37 cellular contexts compared by ENCODE assay signal in genomic region chr4:1364217-1364616, GRCh38. TPM values are rescaled to one million over a fixed set of nuclear protein-coding genes. Genes with fewer than 3 reads are reported as not detected.
"Had no signal": no experiment of that assay in that cellular context is flagged by ENCODE, and none has a peak within 500 bp of the region (broad histone marks: within the 10 kb centered on the region; RNA-seq: fewer than 3 reads in every experiment).

No MANE protein-coding gene starts in this region.

- H3K4me3 ChIP-seq: adrenal gland, body of pancreas, breast epithelium had no signal

- ATAC-seq: activated CD8-positive, alpha-beta T cell treated with anti-CD3 and anti-CD28 coated beads for 36 hours; activated naive CD4-positive, alpha-beta T cell treated with anti-CD3 and anti-CD28 coated beads, Interleukin-2, amount 50 U/mL, for 72 hours; activated T-cell treated with anti-CD3 and anti-CD28 coated beads, Interleukin-2, amount 50 U/mL, for 4 hours; activated T-cell treated with anti-CD3 and anti-CD28 coated beads, Interleukin-2, amount 50 U/mL, for 72 hours; activated T-helper 17 cell treated with anti-CD3 and anti-CD28 coated beads, Interleukin-2, amount 50 U/mL, for 72 hours; body of pancreas had no signal

- H3K27me3 ChIP-seq: adrenal gland, body of pancreas, brain microvascular endothelial cell, breast epithelium had no signal

- DNase-seq: activated B cell treated with CpG ODN at 0.5 μM for 24 hours; activated CD4-positive, alpha-beta memory T cell treated with anti-CD3 and anti-CD28 coated beads for 36 hours; activated CD4-positive, alpha-beta T cell treated with anti-CD3 and anti-CD28 coated beads for 4 hours; activated CD4-positive, alpha-beta T cell treated with anti-CD3 and anti-CD28 coated beads, Interleukin-2, amount 10 ng/mL, durations not matched to agents 24 days and 14 days; activated CD4-positive, alpha-beta T cell treated with anti-CD3 and anti-CD28 coated beads, Interleukin-2, amount 50 U/mL, for 1 hour; activated CD4-positive, alpha-beta T cell treated with anti-CD3 and anti-CD28 coated beads, Interleukin-2, amount 50 U/mL, for 4 hours; activated CD4-positive, CD25-positive, alpha-beta regulatory T cell treated with anti-CD3 and anti-CD28 coated beads, Interleukin-2, amount 50 U/mL, for 72 hours; activated CD8-positive, alpha-beta memory T cell treated with anti-CD3 and anti-CD28 coated beads, Interleukin-2, amount 50 U/mL, for 4 hours; activated CD8-positive, alpha-beta T cell treated with anti-CD3 and anti-CD28 coated beads for 36 hours; activated effector memory CD4-positive, alpha-beta T cell treated with anti-CD3 and anti-CD28 coated beads, Interleukin-2, amount 50 U/mL, for 16 hours; activated gamma-delta T cell treated with Interleukin-2 at 50 U/mL for 16 hours; activated naive CD4-positive, alpha-beta T cell; activated naive CD4-positive, alpha-beta T cell treated with anti-CD3 and anti-CD28 coated beads for 36 hours; activated naive CD4-positive, alpha-beta T cell treated with anti-CD3 and anti-CD28 coated beads, Interleukin-2, amount 50 U/mL, for 16 hours; activated naive CD8-positive, alpha-beta T cell treated with anti-CD3 and anti-CD28 coated beads for 36 hours; activated T-cell treated with anti-CD3 and anti-CD28 coated beads for 4 hours; activated T-cell treated with anti-CD3 and anti-CD28 coated beads, Interleukin-2, amount 50 U/mL, for 1 hour; activated T-cell treated with anti-CD3 and anti-CD28 coated beads, Interleukin-2, amount 50 U/mL, for 4 hours; activated T-cell treated with anti-CD3 and anti-CD28 coated beads, Interleukin-2, amount 50 U/mL, for 72 hours; adrenal gland; amniotic stem cell; body of pancreas; brain microvascular endothelial cell; central memory CD4-positive, alpha-beta T cell; T-helper 1 cell; T-helper 2 cell; T-helper 9 cell had no signal

- H3K4me3 Mint-ChIP-seq: activated B cell treated with CpG ODN at 0.5 μM for 24 hours; activated CD4-positive, alpha-beta memory T cell treated with anti-CD3 and anti-CD28 coated beads for 36 hours; activated CD4-positive, alpha-beta T cell treated with anti-CD3 and anti-CD28 coated beads, Interleukin-2, amount 10 ng/mL, durations not matched to agents 24 days and 14 days; activated CD8-positive, alpha-beta T cell treated with anti-CD3 and anti-CD28 coated beads for 36 hours; activated naive CD4-positive, alpha-beta T cell treated with anti-CD3 and anti-CD28 coated beads for 36 hours; activated naive CD8-positive, alpha-beta T cell treated with anti-CD3 and anti-CD28 coated beads for 36 hours; activated T-cell treated with anti-CD3 and anti-CD28 coated beads, Interleukin-2, amount 50 U/mL, for 4 hours; activated T-cell treated with anti-CD3 and anti-CD28 coated beads, Interleukin-2, amount 50 U/mL, for 72 hours; activated T-helper 1 cell treated with anti-CD3 and anti-CD28 coated beads, Interleukin-12 subunit alpha, Interleukin-12 subunit beta, Interleukin-2, Interleukin-4 antibody, amounts not matched to agents 30 ng/mL and 10 ng/mL and 1 ng/mL, durations not matched to agents 14 hours and 24 hours and 36 hours; activated T-helper 17 cell treated with anti-CD3 and anti-CD28 coated beads, Interleukin-2, amount 50 U/mL, for 72 hours; T-helper 1 cell treated with Interleukin-12 subunit alpha and Interleukin-12 subunit beta and Interleukin-4 antibody, amounts not matched to agents 30 μg/mL and 1 μg/mL, for 36 hours; T-helper 2 cell treated with Interferon-gamma antibody and Interleukin-4, amounts not matched to agents 5 μg/mL and 100 μg/mL, for 36 hours had no signal

- H3K9me3 Mint-ChIP-seq: activated B cell treated with CpG ODN at 0.5 μM for 24 hours; activated CD4-positive, alpha-beta memory T cell treated with anti-CD3 and anti-CD28 coated beads for 36 hours; activated CD4-positive, alpha-beta T cell treated with anti-CD3 and anti-CD28 coated beads, Interleukin-2, amount 10 ng/mL, durations not matched to agents 24 days and 14 days; activated CD8-positive, alpha-beta T cell treated with anti-CD3 and anti-CD28 coated beads for 36 hours; activated naive CD4-positive, alpha-beta T cell treated with anti-CD3 and anti-CD28 coated beads for 36 hours; activated naive CD4-positive, alpha-beta T cell treated with anti-CD3 and anti-CD28 coated beads, Interleukin-2, amount 50 U/mL, for 72 hours; activated naive CD8-positive, alpha-beta T cell treated with anti-CD3 and anti-CD28 coated beads for 36 hours; activated T-cell treated with anti-CD3 and anti-CD28 coated beads, Interleukin-2, amount 50 U/mL, for 4 hours; activated T-cell treated with anti-CD3 and anti-CD28 coated beads, Interleukin-2, amount 50 U/mL, for 72 hours; activated T-helper 1 cell treated with anti-CD3 and anti-CD28 coated beads, Interleukin-12 subunit alpha, Interleukin-12 subunit beta, Interleukin-2, Interleukin-4 antibody, amounts not matched to agents 30 ng/mL and 10 ng/mL and 1 ng/mL, durations not matched to agents 14 hours and 24 hours and 36 hours; activated T-helper 17 cell treated with anti-CD3 and anti-CD28 coated beads, Interleukin-2, amount 50 U/mL, for 72 hours; T-helper 1 cell treated with Interleukin-12 subunit alpha and Interleukin-12 subunit beta and Interleukin-4 antibody, amounts not matched to agents 30 μg/mL and 1 μg/mL, for 36 hours; T-helper 2 cell treated with Interferon-gamma antibody and Interleukin-4, amounts not matched to agents 5 μg/mL and 100 μg/mL, for 36 hours had no signal

- H3K27ac Mint-ChIP-seq: activated B cell treated with CpG ODN at 0.5 μM for 24 hours; activated CD4-positive, alpha-beta memory T cell treated with anti-CD3 and anti-CD28 coated beads for 36 hours; activated CD4-positive, alpha-beta T cell treated with anti-CD3 and anti-CD28 coated beads, Interleukin-2, amount 10 ng/mL, durations not matched to agents 24 days and 14 days; activated CD8-positive, alpha-beta T cell treated with anti-CD3 and anti-CD28 coated beads for 36 hours; activated naive CD4-positive, alpha-beta T cell treated with anti-CD3 and anti-CD28 coated beads for 36 hours; activated naive CD4-positive, alpha-beta T cell treated with anti-CD3 and anti-CD28 coated beads, Interleukin-2, amount 50 U/mL, for 72 hours; activated naive CD8-positive, alpha-beta T cell treated with anti-CD3 and anti-CD28 coated beads for 36 hours; activated T-cell treated with anti-CD3 and anti-CD28 coated beads, Interleukin-2, amount 50 U/mL, for 72 hours; activated T-helper 1 cell treated with anti-CD3 and anti-CD28 coated beads, Interleukin-12 subunit alpha, Interleukin-12 subunit beta, Interleukin-2, Interleukin-4 antibody, amounts not matched to agents 30 ng/mL and 10 ng/mL and 1 ng/mL, durations not matched to agents 14 hours and 24 hours and 36 hours; activated T-helper 17 cell treated with anti-CD3 and anti-CD28 coated beads, Interleukin-2, amount 50 U/mL, for 72 hours; T-helper 1 cell treated with Interleukin-12 subunit alpha and Interleukin-12 subunit beta and Interleukin-4 antibody, amounts not matched to agents 30 μg/mL and 1 μg/mL, for 36 hours; T-helper 2 cell treated with Interferon-gamma antibody and Interleukin-4, amounts not matched to agents 5 μg/mL and 100 μg/mL, for 36 hours had no signal

- H3K27me3 Mint-ChIP-seq: activated B cell treated with CpG ODN at 0.5 μM for 24 hours; activated CD4-positive, alpha-beta memory T cell treated with anti-CD3 and anti-CD28 coated beads for 36 hours; activated CD4-positive, alpha-beta T cell treated with anti-CD3 and anti-CD28 coated beads, Interleukin-2, amount 10 ng/mL, durations not matched to agents 24 days and 14 days; activated CD8-positive, alpha-beta T cell treated with anti-CD3 and anti-CD28 coated beads for 36 hours; activated naive CD8-positive, alpha-beta T cell treated with anti-CD3 and anti-CD28 coated beads for 36 hours; activated T-helper 17 cell treated with anti-CD3 and anti-CD28 coated beads, Interleukin-2, amount 50 U/mL, for 72 hours had no signal

- H3K27ac ChIP-seq: adrenal gland, brain microvascular endothelial cell had no signal

- H3K4me1 ChIP-seq: breast epithelium had no signal

- H3K36me3 ChIP-seq: brain microvascular endothelial cell, breast epithelium had no signal

- H3K9me3 ChIP-seq: adrenal gland, body of pancreas, breast epithelium had no signal

- H3K4me1 Mint-ChIP-seq: activated B cell treated with CpG ODN at 0.5 μM for 24 hours; activated CD4-positive, alpha-beta T cell treated with anti-CD3 and anti-CD28 coated beads, Interleukin-2, amount 10 ng/mL, durations not matched to agents 24 days and 14 days; activated T-helper 17 cell treated with anti-CD3 and anti-CD28 coated beads, Interleukin-2, amount 50 U/mL, for 72 hours had no signal

- H3K36me3 Mint-ChIP-seq: activated CD4-positive, alpha-beta memory T cell treated with anti-CD3 and anti-CD28 coated beads for 36 hours; activated naive CD4-positive, alpha-beta T cell treated with anti-CD3 and anti-CD28 coated beads, Interleukin-2, amount 50 U/mL, for 72 hours had no signal

RNA-seq across cellular contexts. Expression of gene NKX1-1, which starts 42.0 kb away (rescaled TPM):
- total RNA-seq: activated B cell treated with CpG ODN at 0.5 μM for 24 hours; activated CD4-positive, alpha-beta memory T cell treated with anti-CD3 and anti-CD28 coated beads for 36 hours; activated CD4-positive, alpha-beta T cell treated with anti-CD3 and anti-CD28 coated beads, Interleukin-2, amount 10 ng/mL, durations not matched to agents 24 days and 14 days; activated CD8-positive, alpha-beta memory T cell treated with anti-CD3 and anti-CD28 coated beads for 36 hours; activated CD8-positive, alpha-beta T cell treated with anti-CD3 and anti-CD28 coated beads for 36 hours; activated naive CD4-positive, alpha-beta T cell treated with anti-CD3 and anti-CD28 coated beads for 36 hours; activated naive CD4-positive, alpha-beta T cell treated with anti-CD3 and anti-CD28 coated beads, Interleukin-2, amount 50 U/mL, for 72 hours; activated naive CD8-positive, alpha-beta T cell treated with anti-CD3 and anti-CD28 coated beads for 36 hours; activated T-cell treated with anti-CD3 and anti-CD28 coated beads, Interleukin-2, amount 50 U/mL, for 4 hours; activated T-cell treated with anti-CD3 and anti-CD28 coated beads, Interleukin-2, amount 50 U/mL, for 72 hours; activated T-helper 1 cell treated with anti-CD3 and anti-CD28 coated beads, Interleukin-12 subunit alpha, Interleukin-12 subunit beta, Interleukin-2, Interleukin-4 antibody, amounts not matched to agents 30 ng/mL and 10 ng/mL and 1 ng/mL, durations not matched to agents 14 hours and 24 hours and 36 hours; activated T-helper 17 cell treated with anti-CD3 and anti-CD28 coated beads, Interleukin-2, amount 50 U/mL, for 72 hours; adrenal gland; aorta; astrocyte; body of pancreas; breast epithelium; cardiac septum had no signal
- polyA plus RNA-seq: adrenal gland, aorta had no signal
